In genomic region chr10:107051769-107052168, GRCh38 we compare ENCODE assay signal across 29 cellular contexts.
"Had no signal": no experiment of that assay in that cellular context is flagged by ENCODE, and none has a peak within 500 bp of the region (broad histone marks: within the 10 kb centered on the region; RNA-seq: fewer than 3 reads in every experiment).

No MANE protein-coding gene starts in this region.

- H3K4me3 Mint-ChIP-seq: dendritic cell treated with granulocyte-macrophage colony-stimulating factor and Interleukin-4, amounts not matched to agents 40 ng/mL and 50 ng/mL, for 4 days; effector memory CD8-positive, alpha-beta T cell; endodermal cell had no signal

- ATAC-seq: effector memory CD8-positive, alpha-beta T cell; esophagus mucosa; foreskin keratinocyte; gastrocnemius medialis; gastroesophageal sphincter; heart left ventricle; heart right ventricle had no signal

- H3K27ac ChIP-seq: colonic mucosa, coronary artery, dorsolateral prefrontal cortex, epithelial cell of prostate, esophagus muscularis mucosa, esophagus squamous epithelium, foreskin keratinocyte, gastrocnemius medialis, gastroesophageal sphincter, heart left ventricle, heart right ventricle had no signal

- H3K36me3 ChIP-seq: colonic mucosa, esophagus muscularis mucosa, esophagus squamous epithelium, gastrocnemius medialis, gastroesophageal sphincter, heart left ventricle, heart right ventricle had no signal

- H3K9me3 Mint-ChIP-seq: dendritic cell treated with granulocyte-macrophage colony-stimulating factor and Interleukin-4, amounts not matched to agents 40 ng/mL and 50 ng/mL, for 4 days; endodermal cell had no signal

- H3K4me3 ChIP-seq: colonic mucosa, coronary artery, dorsolateral prefrontal cortex, esophagus muscularis mucosa, esophagus squamous epithelium, gastrocnemius medialis, gastroesophageal sphincter, heart left ventricle, heart right ventricle had no signal

- FAIRE-seq: colon, endometrium, endothelial cell of umbilical vein, frontal cortex had no signal

- H3K27me3 Mint-ChIP-seq: effector memory CD8-positive, alpha-beta T cell had no signal

- H3K27ac Mint-ChIP-seq: dendritic cell treated with granulocyte-macrophage colony-stimulating factor and Interleukin-4, amounts not matched to agents 40 ng/mL and 50 ng/mL, for 4 days; effector memory CD8-positive, alpha-beta T cell; endodermal cell had no signal

- H3K9me3 ChIP-seq: colonic mucosa, esophagus muscularis mucosa, esophagus squamous epithelium, gastrocnemius medialis, gastroesophageal sphincter, heart left ventricle had no signal

- H3K4me1 ChIP-seq: colonic mucosa, esophagus muscularis mucosa, esophagus squamous epithelium, foreskin keratinocyte, gastrocnemius medialis, gastroesophageal sphincter, heart left ventricle, heart right ventricle had no signal

- DNase-seq: colonic mucosa; cortex of kidney; dermis blood vessel endothelial cell; dorsolateral prefrontal cortex; effector CD4-positive, alpha-beta T cell; effector CD8-positive, alpha-beta T cell; effector memory CD4-positive, alpha-beta T cell; effector memory CD8-positive, alpha-beta T cell; endodermal cell; erythroblast; esophagus squamous epithelium; foreskin fibroblast; foreskin keratinocyte; foreskin melanocyte; gastrocnemius medialis; glutamatergic neuron; head of caudate nucleus; heart left ventricle; heart right ventricle had no signal

- H3K27me3 ChIP-seq: colonic mucosa, esophagus muscularis mucosa, esophagus squamous epithelium, foreskin keratinocyte, gastrocnemius medialis, gastroesophageal sphincter had no signal
